ENCODE assay signal across 15 cellular contexts in genomic region chr4:113579360-113579759, GRCh38.
"Had no signal": no experiment of that assay in that cellular context is flagged by ENCODE, and none has a peak within 500 bp of the region (broad histone marks: within the 10 kb centered on the region; RNA-seq: fewer than 3 reads in every experiment).

No MANE protein-coding gene starts in this region.

- H3K27me3 Mint-ChIP-seq: activated CD4-positive, alpha-beta memory T cell treated with anti-CD3 and anti-CD28 coated beads, Interleukin-2, amount 10 ng/mL, durations not matched to agents 7 days and 5 days; activated CD4-positive, alpha-beta T cell treated with anti-CD3 and anti-CD28 coated beads for 36 hours; effector memory CD8-positive, alpha-beta T cell had no signal

- H3K27ac ChIP-seq: breast epithelium, parathyroid adenoma, suprapubic skin, WERI-Rb-1 had no signal

- H3K27ac Mint-ChIP-seq: activated CD4-positive, alpha-beta memory T cell treated with anti-CD3 and anti-CD28 coated beads, Interleukin-2, amount 10 ng/mL, durations not matched to agents 7 days and 5 days; activated CD4-positive, alpha-beta T cell treated with anti-CD3 and anti-CD28 coated beads for 36 hours; effector memory CD8-positive, alpha-beta T cell had no signal

- H3K27me3 ChIP-seq: breast epithelium, heart right ventricle, suprapubic skin had no signal

- H3K9me3 ChIP-seq: breast epithelium, heart right ventricle, suprapubic skin had no signal

- H3K4me3 Mint-ChIP-seq: activated CD4-positive, alpha-beta memory T cell treated with anti-CD3 and anti-CD28 coated beads, Interleukin-2, amount 10 ng/mL, durations not matched to agents 7 days and 5 days; activated CD4-positive, alpha-beta T cell treated with anti-CD3 and anti-CD28 coated beads for 36 hours; activated T-cell treated with anti-CD3 and anti-CD28 coated beads, Interleukin-2, amount 50 U/mL, for 4 hours; effector memory CD8-positive, alpha-beta T cell had no signal

- H3K4me3 ChIP-seq: breast epithelium, heart right ventricle, suprapubic skin had no signal

- H3K9me3 Mint-ChIP-seq: activated CD4-positive, alpha-beta memory T cell treated with anti-CD3 and anti-CD28 coated beads, Interleukin-2, amount 10 ng/mL, durations not matched to agents 7 days and 5 days; activated T-cell treated with anti-CD3 and anti-CD28 coated beads, Interleukin-2, amount 50 U/mL, for 4 hours; effector memory CD8-positive, alpha-beta T cell had no signal

- H3K9ac ChIP-seq: parathyroid adenoma had no signal

- H3K4me1 ChIP-seq: breast epithelium had no signal

- DNase-seq: activated CD4-positive, alpha-beta memory T cell treated with anti-CD3 and anti-CD28 coated beads, Interleukin-2, amount 10 ng/mL, durations not matched to agents 7 days and 5 days; activated CD4-positive, alpha-beta T cell treated with anti-CD3 and anti-CD28 coated beads for 36 hours; activated effector memory CD4-positive, alpha-beta T cell treated with anti-CD3 and anti-CD28 coated beads, Interleukin-2, amount 50 U/mL, for 16 hours; activated T-cell treated with anti-CD3 and anti-CD28 coated beads, Interleukin-2, amount 50 U/mL, for 4 hours; aorta; dermis blood vessel endothelial cell; effector memory CD8-positive, alpha-beta T cell; foreskin melanocyte; heart right ventricle; left colon; stimulated activated naive CD4-positive, alpha-beta T cell treated with Interleukin-2 at 50 U/mL for 16 hours; WERI-Rb-1 had no signal

- H3K36me3 ChIP-seq: breast epithelium, heart right ventricle, suprapubic skin, WERI-Rb-1 had no signal

- H3K79me2 ChIP-seq: parathyroid adenoma had no signal

- ATAC-seq: activated CD4-positive, alpha-beta T cell treated with anti-CD3 and anti-CD28 coated beads for 36 hours; activated T-cell treated with anti-CD3 and anti-CD28 coated beads, Interleukin-2, amount 50 U/mL, for 4 hours; effector memory CD8-positive, alpha-beta T cell; heart right ventricle; left colon had no signal

- H2AFZ ChIP-seq: parathyroid adenoma had no signal
